In the genomic region with DNA sequence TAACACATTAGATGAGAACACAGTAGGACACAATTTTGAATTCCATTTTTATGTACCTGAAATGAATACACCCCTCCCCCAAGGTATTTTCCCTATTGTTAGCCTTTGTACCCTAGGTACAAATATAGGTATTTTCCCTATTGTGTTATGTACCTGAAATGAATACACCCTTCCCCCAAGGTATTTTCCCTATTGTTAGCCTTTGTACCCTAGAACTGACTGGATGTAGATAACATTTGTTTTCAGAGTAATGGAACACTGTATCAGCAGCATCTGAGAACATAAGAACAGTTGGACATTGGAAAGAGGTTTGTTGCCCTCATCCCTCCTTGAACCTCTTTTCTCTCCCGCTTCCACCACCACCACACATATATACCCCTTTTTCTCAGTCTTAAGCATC, we compare ENCODE assay signal across 2 cellular contexts.
TF ChIP-seq lines count a peak whose summit lies in the region.

No MANE protein-coding gene starts in this region.

TF ChIP-seq in A549, 52 proteins besides CTCF, POLR2A, EP300 and RAD21 (continued from another document):
- TF ChIP-seq, protein P1, sequence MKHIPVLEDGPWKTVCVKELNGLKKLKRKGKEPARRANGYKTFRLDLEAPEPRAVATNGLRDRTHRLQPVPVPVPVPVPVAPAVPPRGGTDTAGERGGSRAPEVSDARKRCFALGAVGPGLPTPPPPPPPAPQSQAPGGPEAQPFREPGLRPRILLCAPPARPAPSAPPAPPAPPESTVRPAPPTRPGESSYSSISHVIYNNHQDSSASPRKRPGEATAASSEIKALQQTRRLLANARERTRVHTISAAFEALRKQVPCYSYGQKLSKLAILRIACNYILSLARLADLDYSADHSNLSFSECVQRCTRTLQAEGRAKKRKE (CRISPR knock-in tag; IDR thresholded peaks at IDR 0.05; ENCODE audit: low read depth): no peak
- TF ChIP-seq SMC3 (IDR thresholded peaks at IDR 0.05): no peak
- no peak for TF ChIP-seq TP53 (CRISPR knock-in tag; IDR thresholded peaks at IDR 0.05)
TF ChIP-seq in A549: peak in this region for 0.

TF ChIP-seq in HepG2, 621 proteins besides CTCF, POLR2A, EP300 and RAD21 (continues in another document):
- TF ChIP-seq, protein P2, sequence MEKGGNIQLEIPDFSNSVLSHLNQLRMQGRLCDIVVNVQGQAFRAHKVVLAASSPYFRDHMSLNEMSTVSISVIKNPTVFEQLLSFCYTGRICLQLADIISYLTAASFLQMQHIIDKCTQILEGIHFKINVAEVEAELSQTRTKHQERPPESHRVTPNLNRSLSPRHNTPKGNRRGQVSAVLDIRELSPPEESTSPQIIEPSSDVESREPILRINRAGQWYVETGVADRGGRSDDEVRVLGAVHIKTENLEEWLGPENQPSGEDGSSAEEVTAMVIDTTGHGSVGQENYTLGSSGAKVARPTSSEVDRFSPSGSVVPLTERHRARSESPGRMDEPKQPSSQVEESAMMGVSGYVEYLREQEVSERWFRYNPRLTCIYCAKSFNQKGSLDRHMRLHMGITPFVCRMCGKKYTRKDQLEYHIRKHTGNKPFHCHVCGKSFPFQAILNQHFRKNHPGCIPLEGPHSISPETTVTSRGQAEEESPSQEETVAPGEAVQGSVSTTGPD (CRISPR knock-in tag; IDR thresholded peaks at IDR 0.05): no peak
- TF ChIP-seq JARID2 (CRISPR knock-in tag; IDR thresholded peaks at IDR 0.05; ENCODE audit: insufficient replicate concordance): no peak
- peak; percentile 39; the same call in 1 of the 2 replicates for TF ChIP-seq HNF4A (CRISPR knock-in tag; IDR thresholded peaks at IDR 0.05)
- TF ChIP-seq SOX6 (IDR thresholded peaks at IDR 0.05): no peak
- TF ChIP-seq SOX6 (CRISPR knock-in tag; IDR thresholded peaks at IDR 0.05): peak; percentile 48; the same call in 1 of the 2 replicates
- no peak for TF ChIP-seq RBM39 (IDR thresholded peaks at IDR 0.05; ENCODE audit: low read depth, low read length, poor library complexity, severe bottlenecking)
- no peak for TF ChIP-seq U2AF2 (IDR thresholded peaks at IDR 0.05; ENCODE audit: low read depth, low read length)
- TF ChIP-seq PLRG1 (conservative IDR thresholded peaks at IDR 0.05): no peak
- no peak for TF ChIP-seq MBD4 (IDR thresholded peaks at IDR 0.05; ENCODE audit: borderline replicate concordance, low read length)
- no peak for TF ChIP-seq EZH2 (conservative IDR thresholded peaks at IDR 0.05; ENCODE audit: low read depth, low read length)
- TF ChIP-seq RFX5 (IDR thresholded peaks at IDR 0.05; ENCODE audit: low read depth, low read length): no peak
- TF ChIP-seq, protein P3, sequence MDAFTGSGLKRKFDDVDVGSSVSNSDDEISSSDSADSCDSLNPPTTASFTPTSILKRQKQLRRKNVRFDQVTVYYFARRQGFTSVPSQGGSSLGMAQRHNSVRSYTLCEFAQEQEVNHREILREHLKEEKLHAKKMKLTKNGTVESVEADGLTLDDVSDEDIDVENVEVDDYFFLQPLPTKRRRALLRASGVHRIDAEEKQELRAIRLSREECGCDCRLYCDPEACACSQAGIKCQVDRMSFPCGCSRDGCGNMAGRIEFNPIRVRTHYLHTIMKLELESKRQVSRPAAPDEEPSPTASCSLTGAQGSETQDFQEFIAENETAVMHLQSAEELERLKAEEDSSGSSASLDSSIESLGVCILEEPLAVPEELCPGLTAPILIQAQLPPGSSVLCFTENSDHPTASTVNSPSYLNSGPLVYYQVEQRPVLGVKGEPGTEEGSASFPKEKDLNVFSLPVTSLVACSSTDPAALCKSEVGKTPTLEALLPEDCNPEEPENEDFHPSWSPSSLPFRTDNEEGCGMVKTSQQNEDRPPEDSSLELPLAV (CRISPR knock-in tag; conservative IDR thresholded peaks at IDR 0.05; ENCODE audit: low read depth): no peak
- no peak for TF ChIP-seq SOX13 (IDR thresholded peaks at IDR 0.05)
- peak in 1 of 2 experiments; percentile 72; a peak in 2 of 4 replicates for TF ChIP-seq SOX13 (CRISPR knock-in tag; conservative IDR thresholded peaks at IDR 0.05 in 1 of 2, IDR thresholded peaks at IDR 0.05 in 1 of 2)
- TF ChIP-seq, protein P4, sequence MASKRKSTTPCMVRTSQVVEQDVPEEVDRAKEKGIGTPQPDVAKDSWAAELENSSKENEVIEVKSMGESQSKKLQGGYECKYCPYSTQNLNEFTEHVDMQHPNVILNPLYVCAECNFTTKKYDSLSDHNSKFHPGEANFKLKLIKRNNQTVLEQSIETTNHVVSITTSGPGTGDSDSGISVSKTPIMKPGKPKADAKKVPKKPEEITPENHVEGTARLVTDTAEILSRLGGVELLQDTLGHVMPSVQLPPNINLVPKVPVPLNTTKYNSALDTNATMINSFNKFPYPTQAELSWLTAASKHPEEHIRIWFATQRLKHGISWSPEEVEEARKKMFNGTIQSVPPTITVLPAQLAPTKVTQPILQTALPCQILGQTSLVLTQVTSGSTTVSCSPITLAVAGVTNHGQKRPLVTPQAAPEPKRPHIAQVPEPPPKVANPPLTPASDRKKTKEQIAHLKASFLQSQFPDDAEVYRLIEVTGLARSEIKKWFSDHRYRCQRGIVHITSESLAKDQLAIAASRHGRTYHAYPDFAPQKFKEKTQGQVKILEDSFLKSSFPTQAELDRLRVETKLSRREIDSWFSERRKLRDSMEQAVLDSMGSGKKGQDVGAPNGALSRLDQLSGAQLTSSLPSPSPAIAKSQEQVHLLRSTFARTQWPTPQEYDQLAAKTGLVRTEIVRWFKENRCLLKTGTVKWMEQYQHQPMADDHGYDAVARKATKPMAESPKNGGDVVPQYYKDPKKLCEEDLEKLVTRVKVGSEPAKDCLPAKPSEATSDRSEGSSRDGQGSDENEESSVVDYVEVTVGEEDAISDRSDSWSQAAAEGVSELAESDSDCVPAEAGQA (IDR thresholded peaks at IDR 0.05; ENCODE audit: low read depth): no peak
- TF ChIP-seq, protein P4 (CRISPR knock-in tag; IDR thresholded peaks at IDR 0.05; ENCODE audit: borderline replicate concordance): no peak
- no peak for TF ChIP-seq HNRNPK (IDR thresholded peaks at IDR 0.05; ENCODE audit: low read depth, low read length, poor library complexity, severe bottlenecking)
- TF ChIP-seq HOXA7 (CRISPR knock-in tag; IDR thresholded peaks at IDR 0.05): no peak
- TF ChIP-seq, protein P5, sequence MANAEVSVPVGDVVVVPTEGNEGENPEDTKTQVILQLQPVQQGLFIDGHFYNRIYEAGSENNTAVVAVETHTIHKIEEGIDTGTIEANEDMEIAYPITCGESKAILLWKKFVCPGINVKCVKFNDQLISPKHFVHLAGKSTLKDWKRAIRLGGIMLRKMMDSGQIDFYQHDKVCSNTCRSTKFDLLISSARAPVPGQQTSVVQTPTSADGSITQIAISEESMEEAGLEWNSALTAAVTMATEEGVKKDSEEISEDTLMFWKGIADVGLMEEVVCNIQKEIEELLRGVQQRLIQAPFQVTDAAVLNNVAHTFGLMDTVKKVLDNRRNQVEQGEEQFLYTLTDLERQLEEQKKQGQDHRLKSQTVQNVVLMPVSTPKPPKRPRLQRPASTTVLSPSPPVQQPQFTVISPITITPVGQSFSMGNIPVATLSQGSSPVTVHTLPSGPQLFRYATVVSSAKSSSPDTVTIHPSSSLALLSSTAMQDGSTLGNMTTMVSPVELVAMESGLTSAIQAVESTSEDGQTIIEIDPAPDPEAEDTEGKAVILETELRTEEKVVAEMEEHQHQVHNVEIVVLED (CRISPR knock-in tag; IDR thresholded peaks at IDR 0.05; ENCODE audit: borderline replicate concordance): no peak
- no peak for TF ChIP-seq PAF1 (CRISPR knock-in tag; IDR thresholded peaks at IDR 0.05)
- TF ChIP-seq, protein P6, sequence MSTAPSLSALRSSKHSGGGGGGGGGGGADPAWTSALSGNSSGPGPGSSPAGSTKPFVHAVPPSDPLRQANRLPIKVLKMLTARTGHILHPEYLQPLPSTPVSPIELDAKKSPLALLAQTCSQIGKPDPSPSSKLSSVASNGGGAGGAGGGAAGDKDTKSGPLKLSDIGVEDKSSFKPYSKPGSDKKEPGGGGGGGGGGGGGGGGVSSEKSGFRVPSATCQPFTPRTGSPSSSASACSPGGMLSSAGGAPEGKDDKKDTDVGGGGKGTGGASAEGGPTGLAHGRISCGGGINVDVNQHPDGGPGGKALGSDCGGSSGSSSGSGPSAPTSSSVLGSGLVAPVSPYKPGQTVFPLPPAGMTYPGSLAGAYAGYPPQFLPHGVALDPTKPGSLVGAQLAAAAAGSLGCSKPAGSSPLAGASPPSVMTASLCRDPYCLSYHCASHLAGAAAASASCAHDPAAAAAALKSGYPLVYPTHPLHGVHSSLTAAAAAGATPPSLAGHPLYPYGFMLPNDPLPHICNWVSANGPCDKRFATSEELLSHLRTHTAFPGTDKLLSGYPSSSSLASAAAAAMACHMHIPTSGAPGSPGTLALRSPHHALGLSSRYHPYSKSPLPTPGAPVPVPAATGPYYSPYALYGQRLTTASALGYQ (CRISPR knock-in tag; IDR thresholded peaks at IDR 0.05): no peak
- TF ChIP-seq, protein P7, sequence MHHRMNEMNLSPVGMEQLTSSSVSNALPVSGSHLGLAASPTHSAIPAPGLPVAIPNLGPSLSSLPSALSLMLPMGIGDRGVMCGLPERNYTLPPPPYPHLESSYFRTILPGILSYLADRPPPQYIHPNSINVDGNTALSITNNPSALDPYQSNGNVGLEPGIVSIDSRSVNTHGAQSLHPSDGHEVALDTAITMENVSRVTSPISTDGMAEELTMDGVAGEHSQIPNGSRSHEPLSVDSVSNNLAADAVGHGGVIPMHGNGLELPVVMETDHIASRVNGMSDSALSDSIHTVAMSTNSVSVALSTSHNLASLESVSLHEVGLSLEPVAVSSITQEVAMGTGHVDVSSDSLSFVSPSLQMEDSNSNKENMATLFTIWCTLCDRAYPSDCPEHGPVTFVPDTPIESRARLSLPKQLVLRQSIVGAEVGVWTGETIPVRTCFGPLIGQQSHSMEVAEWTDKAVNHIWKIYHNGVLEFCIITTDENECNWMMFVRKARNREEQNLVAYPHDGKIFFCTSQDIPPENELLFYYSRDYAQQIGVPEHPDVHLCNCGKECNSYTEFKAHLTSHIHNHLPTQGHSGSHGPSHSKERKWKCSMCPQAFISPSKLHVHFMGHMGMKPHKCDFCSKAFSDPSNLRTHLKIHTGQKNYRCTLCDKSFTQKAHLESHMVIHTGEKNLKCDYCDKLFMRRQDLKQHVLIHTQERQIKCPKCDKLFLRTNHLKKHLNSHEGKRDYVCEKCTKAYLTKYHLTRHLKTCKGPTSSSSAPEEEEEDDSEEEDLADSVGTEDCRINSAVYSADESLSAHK (CRISPR knock-in tag; IDR thresholded peaks at IDR 0.05; ENCODE audit: borderline replicate concordance): no peak
- TF ChIP-seq ZNF225 (CRISPR knock-in tag; IDR thresholded peaks at IDR 0.05): no peak
- no peak for TF ChIP-seq ATF1 (CRISPR knock-in tag; IDR thresholded peaks at IDR 0.05)
- TF ChIP-seq TAF15 (IDR thresholded peaks at IDR 0.05; ENCODE audit: low read depth, low read length, poor library complexity, severe bottlenecking): no peak
- TF ChIP-seq CEBPG (CRISPR knock-in tag; IDR thresholded peaks at IDR 0.05): no peak
- TF ChIP-seq, protein P8, sequence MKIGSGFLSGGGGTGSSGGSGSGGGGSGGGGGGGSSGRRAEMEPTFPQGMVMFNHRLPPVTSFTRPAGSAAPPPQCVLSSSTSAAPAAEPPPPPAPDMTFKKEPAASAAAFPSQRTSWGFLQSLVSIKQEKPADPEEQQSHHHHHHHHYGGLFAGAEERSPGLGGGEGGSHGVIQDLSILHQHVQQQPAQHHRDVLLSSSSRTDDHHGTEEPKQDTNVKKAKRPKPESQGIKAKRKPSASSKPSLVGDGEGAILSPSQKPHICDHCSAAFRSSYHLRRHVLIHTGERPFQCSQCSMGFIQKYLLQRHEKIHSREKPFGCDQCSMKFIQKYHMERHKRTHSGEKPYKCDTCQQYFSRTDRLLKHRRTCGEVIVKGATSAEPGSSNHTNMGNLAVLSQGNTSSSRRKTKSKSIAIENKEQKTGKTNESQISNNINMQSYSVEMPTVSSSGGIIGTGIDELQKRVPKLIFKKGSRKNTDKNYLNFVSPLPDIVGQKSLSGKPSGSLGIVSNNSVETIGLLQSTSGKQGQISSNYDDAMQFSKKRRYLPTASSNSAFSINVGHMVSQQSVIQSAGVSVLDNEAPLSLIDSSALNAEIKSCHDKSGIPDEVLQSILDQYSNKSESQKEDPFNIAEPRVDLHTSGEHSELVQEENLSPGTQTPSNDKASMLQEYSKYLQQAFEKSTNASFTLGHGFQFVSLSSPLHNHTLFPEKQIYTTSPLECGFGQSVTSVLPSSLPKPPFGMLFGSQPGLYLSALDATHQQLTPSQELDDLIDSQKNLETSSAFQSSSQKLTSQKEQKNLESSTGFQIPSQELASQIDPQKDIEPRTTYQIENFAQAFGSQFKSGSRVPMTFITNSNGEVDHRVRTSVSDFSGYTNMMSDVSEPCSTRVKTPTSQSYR (CRISPR knock-in tag; IDR thresholded peaks at IDR 0.05; ENCODE audit: borderline replicate concordance): peak; percentile 79
- no peak for TF ChIP-seq ZNF383 (CRISPR knock-in tag; IDR thresholded peaks at IDR 0.05; ENCODE audit: borderline replicate concordance)
- TF ChIP-seq ZNF792 (CRISPR knock-in tag; IDR thresholded peaks at IDR 0.05): no peak
- TF ChIP-seq DNMT3B (CRISPR knock-in tag; conservative IDR thresholded peaks at IDR 0.05): no peak
- TF ChIP-seq MTA3 (CRISPR knock-in tag; IDR thresholded peaks at IDR 0.05): no peak
- TF ChIP-seq SOX5 (CRISPR knock-in tag; IDR thresholded peaks at IDR 0.05; ENCODE audit: borderline replicate concordance): peak; percentile 76
- TF ChIP-seq ZNF337 (CRISPR knock-in tag; IDR thresholded peaks at IDR 0.05; ENCODE audit: borderline replicate concordance, low read depth): no peak
- no peak for TF ChIP-seq FOSL2 (CRISPR knock-in tag; IDR thresholded peaks at IDR 0.05)
- TF ChIP-seq SRY (CRISPR knock-in tag; IDR thresholded peaks at IDR 0.05): no peak
- TF ChIP-seq ZNF367 (CRISPR knock-in tag; IDR thresholded peaks at IDR 0.05; ENCODE audit: borderline replicate concordance): no peak
- no peak for TF ChIP-seq GFI1 (CRISPR knock-in tag; IDR thresholded peaks at IDR 0.05; ENCODE audit: borderline replicate concordance)
- TF ChIP-seq ZNF343 (CRISPR knock-in tag; IDR thresholded peaks at IDR 0.05): no peak
